8 cellular contexts compared by ENCODE assay signal in the genomic region with DNA sequence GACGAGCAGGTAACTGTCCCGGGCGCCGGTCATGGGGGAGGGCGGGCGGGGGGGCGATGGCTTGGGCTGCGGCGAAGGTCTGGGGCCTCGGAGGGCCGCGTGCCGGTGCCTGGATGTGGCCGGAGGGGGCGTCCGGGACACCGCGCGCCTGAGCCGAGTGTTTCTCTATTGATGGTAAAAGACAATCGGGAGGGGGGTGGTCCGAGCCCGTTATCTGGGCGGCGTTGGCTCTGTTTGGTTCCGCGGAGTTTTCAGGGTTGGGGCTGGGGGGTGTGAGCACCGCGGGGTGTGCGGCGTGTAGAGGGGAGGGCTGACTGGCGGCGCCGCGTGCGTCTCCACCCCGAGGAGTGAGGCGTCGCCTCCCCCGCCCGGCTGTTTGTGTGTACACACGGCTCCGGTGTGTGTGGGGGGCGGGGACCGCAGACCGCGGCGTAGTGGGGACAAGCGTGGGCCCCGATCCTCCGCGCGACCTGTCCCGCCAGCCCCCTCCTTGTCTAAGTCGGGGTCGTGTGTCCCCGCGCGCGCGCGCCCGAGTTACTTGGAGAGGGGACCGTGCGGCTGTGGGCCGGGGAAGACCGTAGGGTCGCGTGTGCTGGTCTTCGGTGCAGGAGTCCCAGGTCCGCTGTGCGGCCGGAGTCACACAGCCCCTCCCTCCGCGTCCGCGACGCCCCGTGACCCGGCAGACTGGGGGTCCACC. TPM values are rescaled to one million over a fixed set of nuclear protein-coding genes. Genes with fewer than 3 reads are reported as not detected.
DNase-seq lines count a peak whose midpoint lies in the region; ATAC-seq and TF ChIP-seq lines count a peak whose summit lies in the region.

No MANE protein-coding gene starts in this region.

- peak overlapping the region; percentile 76 for H3K4me3 ChIP-seq in BE2C (ENCODE audit: low read depth, low read length)
- H3K4me3 ChIP-seq in brain microvascular endothelial cell (ENCODE audit: low read depth, low read length), result peak overlapping the region; percentile 85
- H3K4me3 ChIP-seq in iPS-18a (ENCODE audit: low read length), result peak overlapping the region; percentile 84
- peak overlapping the region; percentile 63 to 88 (median 69) for H3K4me3 ChIP-seq in sigmoid colon

- 0% methylated on average over 80 of the region's 80 CpGs for WGBS in sigmoid colon, 2 donors

- TF ChIP-seq CTCF in BE2C (IDR thresholded peaks at IDR 0.05; ENCODE audit: low read depth, low read length), result peak; percentile 13; the same call in 1 of the 2 replicates
- peak; percentile 51 for TF ChIP-seq CTCF in brain microvascular endothelial cell (IDR thresholded peaks at IDR 0.05; ENCODE audit: low read depth, low read length, missing control alignments)
- TF ChIP-seq CTCF in sigmoid colon (IDR thresholded peaks at IDR 0.05), result peak in 1 of 4 experiments; percentile 21

- H3K36me3 ChIP-seq in BE2C (no peaks in the 10 kb centered on the region), brain microvascular endothelial cell (replicated peaks) (no peaks in the 10 kb centered on the region), iPS-18a (ENCODE audit: control insufficient read depth, low read depth, low read length) (no peaks in the 10 kb centered on the region), sigmoid colon (no peaks in the 10 kb centered on the region)

- DNase-seq in BE2C (peak; percentile 59), KBM-7 (peak; percentile 74), T-helper 9 cell (peak; percentile 32), brain microvascular endothelial cell (peak; percentile 49), sigmoid colon (peak; percentile 86)

- H3K27me3 ChIP-seq in BE2C (no peaks in the 10 kb centered on the region), brain microvascular endothelial cell (replicated peaks) (no peaks in the 10 kb centered on the region), iPS-18a (ENCODE audit: control insufficient read depth, insufficient read depth, low read length) (peaks cover 30% of the 10 kb centered on the region), sigmoid colon (no peaks in the 10 kb centered on the region)

- H3K27ac ChIP-seq in brain microvascular endothelial cell (peak overlapping the region; percentile 72), iPS-18a (ENCODE audit: low read length) (no peak overlapping the region), sigmoid colon (peak overlapping the region; percentile 92 to 98 (median 96))

- intact Hi-C loops in sigmoid colon (cut with DNase I), result loop anchor here (5.0 to 10.0 kb wide), 4 partner anchors 66 to 1744 kb away; partner anchors contain the start of genes ACAA2, CXXC1 and MBD1

- in situ Hi-C loops in KBM-7 (cut with MboI; ENCODE audit: low pct_unique_long_range_greater_than_20kb, low sequenced_read_pairs) (loop anchor here (25.0 kb wide), 1 partner anchor 97 kb away; no protein-coding TSS in a partner anchor), brain microvascular endothelial cell (cut with HindIII; ENCODE audit: low pct_ligation_motif_present, low sequenced_read_pairs) (no loop called here)

- no peak for TF ChIP-seq EP300 in sigmoid colon (IDR thresholded peaks at IDR 0.05)

- peaks cover 13% of the 10 kb centered on the region for H3K4me1 ChIP-seq in BE2C
- peaks cover 38% of the 10 kb centered on the region for H3K4me1 ChIP-seq in iPS-18a (ENCODE audit: control insufficient read depth, low read depth, low read length)
- peaks cover 0 to 48% (median 47%) of the 10 kb centered on the region in 4 donors for H3K4me1 ChIP-seq in sigmoid colon

- ATAC-seq in GM19372 (IDR thresholded peaks at IDR 0.05; ENCODE audit: low read depth, unreplicated experiment), result peak; percentile 44
- no peak for ATAC-seq in HG03457 (IDR thresholded peaks at IDR 0.05; ENCODE audit: unreplicated experiment)

- H3K9ac ChIP-seq in iPS-18a (ENCODE audit: low read length), result no peak overlapping the region

- H3K9me3 ChIP-seq in BE2C, result no peaks in the 10 kb centered on the region
- no peaks in the 10 kb centered on the region for H3K9me3 ChIP-seq in iPS-18a (ENCODE audit: control insufficient read depth, low read depth, low read length)
- H3K9me3 ChIP-seq in sigmoid colon, result no peaks in the 10 kb centered on the region

- no peak for TF ChIP-seq POLR2A in sigmoid colon (IDR thresholded peaks at IDR 0.05)

RNA-seq across cellular contexts. Expression of gene CTIF, which starts 1.6 kb away (rescaled TPM):
- polyA plus RNA-seq in BE2C (2012; ENCODE audit: insufficient read depth, insufficient read length, low read depth), result 55.4 TPM
- 10 to 100 TPM; 22.5 to 65.9 (median 40.4) TPM for total RNA-seq in sigmoid colon
- polyA plus RNA-seq in sigmoid colon, result 10 to 100 TPM in 1 of 3 donors, 1 to 10 TPM in 2; 3.6 to 12.5 (median 3.9) TPM

Comparison
In these comparisons a context has a peak if more than half of its experiments do, and no peak if none do; other contexts are left out.
1. DNase-seq: peak in every context shown above with its lines; median percentile 86 in sigmoid colon; 74 in KBM-7; 59 in BE2C; 49 in brain microvascular endothelial cell; 32 in T-helper 9 cell.